Comparison of ENCODE assay signal across 10 cellular contexts in the genomic region with DNA sequence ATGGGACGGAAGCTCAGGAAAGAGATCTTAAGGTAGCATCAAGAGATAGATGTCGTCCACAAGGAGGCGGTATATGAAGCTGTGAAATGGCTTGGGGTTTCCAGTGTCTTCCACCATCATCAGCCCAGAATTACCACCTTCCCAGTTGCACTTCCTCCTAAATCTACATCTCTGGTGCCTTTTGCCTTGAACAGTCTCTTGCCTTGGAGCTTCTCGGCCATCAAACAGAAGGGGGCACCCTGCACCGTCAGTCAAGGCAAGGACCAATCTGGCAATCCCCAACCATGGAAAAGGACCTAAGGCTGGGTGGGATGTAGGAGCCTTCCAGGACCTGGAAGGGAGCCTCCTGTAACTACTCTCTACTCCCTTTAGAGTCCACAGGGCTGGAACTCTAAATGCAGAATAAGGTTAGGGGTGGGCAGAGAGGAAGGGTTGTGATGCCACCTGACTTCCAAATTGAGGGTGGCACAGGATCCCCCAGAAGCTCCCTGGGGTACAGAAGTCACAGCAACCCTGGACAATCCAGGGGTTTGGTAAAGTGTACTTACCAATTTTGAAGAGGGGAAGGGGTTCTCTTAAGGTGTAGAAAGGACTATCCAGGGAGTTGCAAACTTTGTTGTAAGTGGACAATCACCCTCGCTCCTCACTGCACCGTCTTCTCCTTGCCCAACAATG.
A peak's percentile ranks its signal among the peaks of the same experiment; 100 is the strongest.
DNase-seq lines count a peak whose midpoint lies in the region; ATAC-seq, FAIRE-seq and TF ChIP-seq lines count a peak whose summit lies in the region.
"Had no signal": no experiment of that assay in that cellular context is flagged by ENCODE, and none has a peak within 500 bp of the region (broad histone marks: within the 10 kb centered on the region; RNA-seq: fewer than 3 reads in every experiment).

No MANE protein-coding gene starts in this region.

- no peak overlapping the region for H3K4me3 ChIP-seq in AG10803 (ENCODE audit: low read length)
- H3K4me3 ChIP-seq in WERI-Rb-1 (ENCODE audit: low read depth, low read length), result no peak overlapping the region
- H3K4me3 ChIP-seq: SJSA1 had no signal

- POLR2A ChIA-PET in HEK293T (lab: Yijun Ruan, JAX), result no interaction called here

- TF ChIP-seq CTCF in AG10803 (conservative IDR thresholded peaks at IDR 0.05; ENCODE audit: low read length) (peak; percentile 31; the same call in 1 of the 2 replicates), WERI-Rb-1 (IDR thresholded peaks at IDR 0.05; ENCODE audit: low read depth, low read length) (peak; percentile 78)

- DNase-seq in AG10803 (ENCODE audit: low read depth) (no peak), HEK293T (ENCODE audit: extremely low spot score) (peak; percentile 13), WERI-Rb-1 (peak; percentile 73), left kidney (ENCODE audit: low read depth, low spot score) (peak; percentile 82), SKM-1 (lab: John Stamatoyannopoulos, UW; ENCODE audit: unreplicated experiment) (no peak), HTR-8/SVneo (ENCODE audit: insufficient read length, low spot score) (no peak)
- no peak for DNase-seq in effector memory CD8-positive, alpha-beta T cell

- no peaks in the 10 kb centered on the region for H3K36me3 ChIP-seq in WERI-Rb-1
- H3K36me3 ChIP-seq: SJSA1 had no signal

- CTCF ChIA-PET in HEK293T (lab: Yijun Ruan, JAX), result interaction anchor here (0.8 to 1.5 kb wide), 3 partner anchors 276 to 391 kb away, joined by 3 to 6 read pairs (median 5); no protein-coding TSS in a partner anchor

- H3K27ac Mint-ChIP-seq in effector memory CD8-positive, alpha-beta T cell, result no peak overlapping the region

- H3K4me3 Mint-ChIP-seq in effector memory CD8-positive, alpha-beta T cell, result no peak overlapping the region

- no peaks in the 10 kb centered on the region for H3K9me3 Mint-ChIP-seq in effector memory CD8-positive, alpha-beta T cell

- no peak for ATAC-seq in GM19463 (IDR thresholded peaks at IDR 0.05; ENCODE audit: unreplicated experiment)
- ATAC-seq in effector memory CD8-positive, alpha-beta T cell (replicated peaks), result no peak

- no peaks in the 10 kb centered on the region for H3K36me3 Mint-ChIP-seq in effector memory CD8-positive, alpha-beta T cell (ENCODE audit: insufficient read depth)

- H3K4me1 Mint-ChIP-seq in effector memory CD8-positive, alpha-beta T cell (ENCODE audit: low read depth in 2 of 2), result no peaks in the 10 kb centered on the region

- no peaks in the 10 kb centered on the region for H3K9me3 ChIP-seq in WERI-Rb-1 (ENCODE audit: severe bottlenecking)
- H3K9me3 ChIP-seq: SJSA1 had no signal

- peaks cover 24% of the 10 kb centered on the region for H3K27me3 ChIP-seq in WERI-Rb-1 (ENCODE audit: insufficient read depth, low read depth, severe bottlenecking)

- H3K27ac ChIP-seq in WERI-Rb-1, result no peak overlapping the region
- H3K27ac ChIP-seq: epithelial cell of prostate, SJSA1 had no signal

- peaks cover 28 to 57% of the 10 kb centered on the region in 2 donors for H3K27me3 Mint-ChIP-seq in effector memory CD8-positive, alpha-beta T cell

- FAIRE-seq in HTR-8/SVneo (lab: Jason Lieb, UNC), result no peak

TF ChIP-seq in HEK293T, 16 proteins besides CTCF, POLR2A, EP300 and RAD21:
- TF ChIP-seq SP1 (IDR thresholded peaks at IDR 0.05), result no peak
- TF ChIP-seq LEF1 (IDR thresholded peaks at IDR 0.05; ENCODE audit: borderline replicate concordance), result no peak
- TF ChIP-seq FOXK2 (IDR thresholded peaks at IDR 0.05), result no peak

Comparison
In these comparisons a context has a peak if more than half of its experiments do, and no peak if none do; other contexts are left out.
1. DNase-seq: peak in HEK293T (single experiment), WERI-Rb-1 (single experiment) and left kidney (single experiment); none in AG10803 (single experiment), SKM-1 (single experiment), effector memory CD8-positive, alpha-beta T cell (0 of 3) and HTR-8/SVneo (single experiment).